In the genomic region with DNA sequence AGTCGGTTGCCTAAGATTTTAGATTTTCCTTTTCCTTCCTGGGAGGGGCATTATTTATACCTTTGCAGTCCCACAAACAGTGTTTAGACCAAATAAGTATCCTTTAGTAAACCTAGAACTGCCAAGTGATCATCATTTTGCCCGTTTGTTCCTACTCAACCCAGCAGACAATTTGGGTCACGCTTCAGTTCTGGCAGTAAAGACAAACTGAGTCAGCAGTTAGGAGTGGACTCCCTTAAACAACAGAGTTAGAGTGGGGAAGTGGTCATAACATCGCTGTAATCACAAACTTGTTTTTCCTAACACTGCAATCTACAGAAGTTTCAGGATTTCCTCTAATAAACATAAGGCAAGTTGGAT, we compare ENCODE assay signal across 8 cellular contexts. TPM values are rescaled to one million over a fixed set of nuclear protein-coding genes. Genes with fewer than 3 reads are reported as not detected.
DNase-seq lines count a peak whose midpoint lies in the region; ATAC-seq and TF ChIP-seq lines count a peak whose summit lies in the region.

No MANE protein-coding gene starts in this region.

- TSS peak; percentile 42 for BruUV-seq in PC-9 (replicated peaks; lab: Mats Ljungman, UMichigan)

- H3K27ac ChIP-seq in PC-9 = 0 out of 2 replicates have a peak overlapping the region, but pooled peaks have one; percentile 23
- H3K27ac ChIP-seq in naive thymus-derived CD4-positive, alpha-beta T cell (ENCODE audit: low read depth, low read length) = no peak overlapping the region

- H3K36me3 Mint-ChIP-seq in naive thymus-derived CD4-positive, alpha-beta T cell = peaks cover 0 to 5% (median 0%) of the 10 kb centered on the region in 5 donors

- H3K9me3 Mint-ChIP-seq in naive thymus-derived CD4-positive, alpha-beta T cell = peaks cover 0 to 4% (median 0%) of the 10 kb centered on the region in 11 donors

- no peaks in the 10 kb centered on the region for H3K9me2 ChIP-seq in PC-9 (ENCODE audit: insufficient read depth)

- H4K20me1 ChIP-seq in PC-9 (ENCODE audit: insufficient read depth) = no peaks in the 10 kb centered on the region

- CTCF ChIA-PET in BJ (lab: Yijun Ruan, JAX) (interaction anchor here (0.9 to 2.2 kb wide), 3 partner anchors 186 to 217 kb away, joined by 3 to 17 read pairs (median 3); no protein-coding TSS in a partner anchor), PC-9 (lab: Charles Lee) (interaction anchor here (0.9 kb wide), 1 partner anchor 217 kb away, joined by 10 read pairs; no protein-coding TSS in a partner anchor)
- CTCF ChIA-PET in naive thymus-derived CD4-positive, alpha-beta T cell (lab: Charles Lee) = no interaction called here

- H3K9me3 ChIP-seq in PC-9 (ENCODE audit: insufficient read depth, low read depth) = no peaks in the 10 kb centered on the region
- H3K9me3 ChIP-seq in naive thymus-derived CD4-positive, alpha-beta T cell (ENCODE audit: control insufficient read depth in 2 of 3, low read length in 3 of 3) = no peaks in the 10 kb centered on the region

- H3K4me2 ChIP-seq in PC-9 = peak overlapping the region; percentile 87

- H3K4me1 Mint-ChIP-seq in naive thymus-derived CD4-positive, alpha-beta T cell = peaks cover 8 to 18% (median 16%) of the 10 kb centered on the region in 7 donors

- peak overlapping the region; percentile 20 to 88 (median 84) for H3K4me3 Mint-ChIP-seq in naive thymus-derived CD4-positive, alpha-beta T cell

- H2AFZ ChIP-seq in PC-9 = peak overlapping the region; percentile 93

- H3K79me2 ChIP-seq in PC-9 (ENCODE audit: low read depth) = peaks cover 34% of the 10 kb centered on the region

- no peaks in the 10 kb centered on the region for H3K36me3 ChIP-seq in BJ (ENCODE audit: control insufficient read depth, insufficient read depth, low read length)
- no peaks in the 10 kb centered on the region for H3K36me3 ChIP-seq in PC-9 (ENCODE audit: low read depth)
- no peaks in the 10 kb centered on the region for H3K36me3 ChIP-seq in naive thymus-derived CD4-positive, alpha-beta T cell (ENCODE audit: control insufficient read depth in 2 of 3, insufficient read depth in 3 of 3, low read length in 3 of 3)

- H3K27me3 Mint-ChIP-seq in naive thymus-derived CD4-positive, alpha-beta T cell = peaks cover 40 to 56% (median 51%) of the 10 kb centered on the region in 5 donors

- H3F3A ChIP-seq in PC-9 (ENCODE audit: insufficient read depth, low read depth) = no peaks in the 10 kb centered on the region

- no peak for ATAC-seq in naive thymus-derived CD4-positive, alpha-beta T cell
- ATAC-seq in GM19455 (IDR thresholded peaks at IDR 0.05; ENCODE audit: unreplicated experiment) = no peak

- peak overlapping the region in 1 of 9 donors; percentile 6 for H3K27ac Mint-ChIP-seq in naive thymus-derived CD4-positive, alpha-beta T cell

- H3K4me3 ChIP-seq in BJ (ENCODE audit: low read depth, low read length) (peak overlapping the region; percentile 91), PC-9 (peak overlapping the region; percentile 72), epithelial cell of proximal tubule (ENCODE audit: low read depth, low read length) (peak overlapping the region; percentile 81)
- H3K4me3 ChIP-seq in naive thymus-derived CD4-positive, alpha-beta T cell (ENCODE audit: low read length) = no peak overlapping the region

- intact Hi-C loops in PC-9 (cut with micrococcal nuclease; ENCODE audit: unreplicated experiment) = loop anchor here (2.0 kb wide), 1 partner anchor 42 kb away; no protein-coding TSS in a partner anchor
- intact Hi-C loops in naive thymus-derived CD4-positive, alpha-beta T cell (cut with micrococcal nuclease) = no loop called here

- H3K4me1 ChIP-seq in PC-9 (replicated peaks; ENCODE audit: insufficient read depth) = peaks cover 25% of the 10 kb centered on the region
- no peaks in the 10 kb centered on the region for H3K4me1 ChIP-seq in naive thymus-derived CD4-positive, alpha-beta T cell (ENCODE audit: control insufficient read depth in 2 of 2, insufficient read depth in 2 of 2, low read length in 2 of 2)

- no peak for DNase-seq in BJ (ENCODE audit: low read depth)
- DNase-seq in PC-9 = no peak
- DNase-seq in epithelial cell of proximal tubule (ENCODE audit: low read depth) = no peak
- no peak for DNase-seq in naive thymus-derived CD4-positive, alpha-beta T cell
- DNase-seq in activated CD4-positive, CD25-positive, alpha-beta regulatory T cell treated with anti-CD3 and anti-CD28 coated beads, Interleukin-2, amount 50 U/mL, for 72 hours = no peak
- DNase-seq in GM19238 (ENCODE audit: insufficient read length, low spot score) = no peak
- no peak for DNase-seq in NCI-H2196 treated with DMSO at 0.1 percent for 48 hours (lab: John Stamatoyannopoulos, UW; ENCODE audit: unreplicated experiment)

- TF ChIP-seq CTCF in BJ (IDR thresholded peaks at IDR 0.05; ENCODE audit: insufficient read depth, low read depth, low read length) (no peak), PC-9 (conservative IDR thresholded peaks at IDR 0.05) (no peak), epithelial cell of proximal tubule (conservative IDR thresholded peaks at IDR 0.05; ENCODE audit: low read depth, low read length) (no peak)

- no peaks in the 10 kb centered on the region for H3K27me3 ChIP-seq in BJ (ENCODE audit: control insufficient read depth, insufficient read depth, low read length)
- H3K27me3 ChIP-seq in PC-9 (ENCODE audit: insufficient read depth, low read depth) = no peaks in the 10 kb centered on the region
- peaks cover 0 to 13% of the 10 kb centered on the region in 2 donors for H3K27me3 ChIP-seq in naive thymus-derived CD4-positive, alpha-beta T cell (ENCODE audit: control insufficient read depth in 2 of 2, insufficient read depth in 2 of 2, low read length in 2 of 2)

- POLR2A ChIA-PET in BJ (lab: Charles Lee) (interaction anchor here (0.5 kb wide), 1 partner anchor 19 kb away, joined by 4 read pairs; no protein-coding TSS in a partner anchor), PC-9 (lab: Charles Lee; ENCODE audit: unreplicated experiment) (no interaction called here)
- POLR2A ChIA-PET in naive thymus-derived CD4-positive, alpha-beta T cell (lab: Charles Lee) = no interaction called here

RNA-seq across cellular contexts. Expression of a gene that starts 0.8 kb away (rescaled TPM):
- 28.8 and 36.4 TPM in 2 replicates for polyA plus RNA-seq in BJ (2011; rRNA removed)
- 86.0 and 125 TPM in 2 replicates for polyA minus RNA-seq in BJ (2011; rRNA and poly(A)+ RNA removed)
- total RNA-seq in PC-9 (2021) (35.4 and 46.3 TPM in 2 replicates), epithelial cell of proximal tubule (23.6 and 35.1 TPM in 2 replicates)
- 10 to 100 TPM in 1 of 5 experiments, 1 to 10 TPM in 3, under 1 TPM in 1; 0.07 to 31.4 (median 1.6) TPM for total RNA-seq in naive thymus-derived CD4-positive, alpha-beta T cell
- not detected for polyA plus RNA-seq in naive thymus-derived CD4-positive, alpha-beta T cell
